ENCODE assay signal across 8 cellular contexts in the genomic region with DNA sequence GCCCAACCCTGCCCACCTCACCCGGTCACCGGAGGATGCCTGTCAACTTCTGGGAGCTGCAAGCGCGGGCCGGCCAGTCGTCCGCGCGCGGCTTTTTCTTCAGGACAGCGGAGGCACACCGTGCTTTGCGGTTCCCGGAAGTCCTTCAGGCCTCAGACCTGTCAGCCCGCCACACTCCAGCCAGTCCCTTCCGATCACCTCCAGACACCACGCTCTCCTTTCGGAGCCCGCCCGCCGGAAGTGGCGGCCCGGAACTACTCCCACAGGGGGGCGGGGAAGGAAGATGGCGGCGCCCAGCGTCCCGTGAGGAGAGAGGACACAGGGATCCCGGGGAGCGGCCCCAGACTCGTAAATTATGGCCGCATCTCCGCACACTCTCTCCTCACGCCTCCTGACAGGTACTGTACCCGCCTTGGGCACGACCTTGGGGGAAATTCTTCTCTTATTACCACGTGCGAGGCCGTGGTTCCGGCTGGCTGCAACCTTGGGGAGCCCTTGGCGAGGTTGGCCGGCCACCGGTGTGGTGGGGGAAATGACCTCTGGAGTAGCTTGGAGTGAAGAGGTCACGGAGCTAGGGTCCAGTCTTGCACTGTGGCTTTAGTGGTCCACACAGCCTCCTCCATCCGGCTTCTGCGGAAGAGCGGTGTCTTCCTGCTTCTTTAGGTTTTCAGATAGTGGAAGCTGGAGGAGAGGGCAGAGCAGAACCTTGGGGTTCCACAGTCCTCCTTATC. TPM values are rescaled to one million over a fixed set of nuclear protein-coding genes. Genes with fewer than 3 reads are reported as not detected.
DNase-seq lines count a peak whose midpoint lies in the region; ATAC-seq, FAIRE-seq and TF ChIP-seq lines count a peak whose summit lies in the region.

A gene (plus strand): TSS at position 254 of the 731 bp plus-strand sequence. CDS start 102 bp downstream, at position 356.

- peak within 1 kb of the TSS; percentile 100 for H2AFZ ChIP-seq in ACC112 (ENCODE audit: low read length, unreplicated experiment)

- no peak for FAIRE-seq in bronchial epithelial cell (lab: Jason Lieb, UNC)

- peak within 1 kb of the TSS; percentile 100 for H3K4me3 ChIP-seq in ACC112 (ENCODE audit: low read depth, low read length)
- H3K4me3 ChIP-seq in WI38 (ENCODE audit: low read depth, low read length), result peak within 1 kb of the TSS; percentile 98
- peak within 1 kb of the TSS; percentile 100 for H3K4me3 ChIP-seq in bronchial epithelial cell (ENCODE audit: low read depth, low read length)

- peaks cover 15% of the 10 kb centered on the region for H3K4me1 ChIP-seq in ACC112 (ENCODE audit: control insufficient read depth, insufficient read depth, low read length, unreplicated experiment)

- H3K27me3 ChIP-seq in ACC112 (ENCODE audit: insufficient read depth, low read length) (no peaks in the 10 kb centered on the region), bronchial epithelial cell (ENCODE audit: control insufficient read depth, insufficient read depth, low read length) (no peaks in the 10 kb centered on the region)

- TF ChIP-seq CTCF in WI38 (IDR thresholded peaks at IDR 0.05; ENCODE audit: low read depth, low read length) (no peak), bronchial epithelial cell (IDR thresholded peaks at IDR 0.05; ENCODE audit: insufficient read depth, low read length, severe bottlenecking) (no peak)

- DNase-seq in NCI-H2196 (lab: John Stamatoyannopoulos, UW; ENCODE audit: unreplicated experiment) (peak; percentile 68), bronchial epithelial cell (ENCODE audit: low read depth) (peak; percentile 74), iPS-NIHi7 (ENCODE audit: extremely low spot score) (peak; percentile 93), smooth muscle cell of the brain vasculature (ENCODE audit: low read depth, low spot score) (peak; percentile 36)

- peaks cover 75% of the 10 kb centered on the region for H3K79me2 ChIP-seq in ACC112 (ENCODE audit: control insufficient read depth, insufficient read depth, low read length, unreplicated experiment)

- H3K36me3 ChIP-seq in ACC112 (ENCODE audit: insufficient read depth, low read length), result peaks cover 6% of the 10 kb centered on the region
- peaks cover 2% of the 10 kb centered on the region for H3K36me3 ChIP-seq in bronchial epithelial cell (ENCODE audit: control insufficient read depth, insufficient read depth, low read length)

- H3K27ac ChIP-seq in ACC112 (ENCODE audit: low read depth, low read length), result peak within 1 kb of the TSS; percentile 61

- ATAC-seq in GM18868 (IDR thresholded peaks at IDR 0.05; ENCODE audit: unreplicated experiment) (peak; percentile 99), HG03103 (IDR thresholded peaks at IDR 0.05; ENCODE audit: low read depth, unreplicated experiment) (peak; percentile 99)

RNA-seq across cellular contexts. Expression of the gene that starts here (rescaled TPM):
- 11.8 and 13.7 TPM in 2 replicates for total RNA-seq in bronchial epithelial cell

Comparison
In these comparisons a context has a peak if more than half of its experiments do, and no peak if none do; other contexts are left out.
1. Peak in every context shown above with its lines: DNase-seq, ATAC-seq, H3K4me3 ChIP-seq and H3K27ac ChIP-seq.
2. DNase-seq: peak in every context shown above with its lines; median percentile 93 in iPS-NIHi7; 74 in bronchial epithelial cell; 68 in NCI-H2196; 36 in smooth muscle cell of the brain vasculature.